Comparison of ENCODE assay signal across 8 cellular contexts in genomic region chr2:106192752-106193490, GRCh38. TPM values are rescaled to one million over a fixed set of nuclear protein-coding genes. Genes with fewer than 3 reads are reported as not detected.
A peak's percentile ranks its signal among the peaks of the same experiment; 100 is the strongest.
DNase-seq lines count a peak whose midpoint lies in the region; ATAC-seq lines count a peak whose summit lies in the region.

No MANE protein-coding gene starts in this region.

- peak; percentile 48 for ATAC-seq in GM21529 (IDR thresholded peaks at IDR 0.05; ENCODE audit: unreplicated experiment)
- ATAC-seq in activated naive CD8-positive, alpha-beta T cell treated with anti-CD3 and anti-CD28 coated beads, Interleukin-2, amount 50 U/mL, for 24 hours, result peak; percentile 83
- no peak for ATAC-seq in GM19467 (IDR thresholded peaks at IDR 0.05; ENCODE audit: unreplicated experiment)

- DNase-seq in SJCRH30, result peak; percentile 66 to 77
- DNase-seq in activated naive CD8-positive, alpha-beta T cell treated with anti-CD3 and anti-CD28 coated beads, Interleukin-2, amount 50 U/mL, for 24 hours, result peak; percentile 61
- DNase-seq in iPS-NIHi11 (ENCODE audit: low spot score), result peak; percentile 42
- peak; percentile 75 for DNase-seq in stimulated activated CD4-positive, alpha-beta T cell treated with anti-CD3 and anti-CD28 coated beads, Interleukin-15, amount 100 ng/mL, for 24 hours

- peak overlapping the region; percentile 81 for H3K4me3 ChIP-seq in HUES64 (ENCODE audit: low read length)
- H3K4me3 ChIP-seq in SJCRH30, result peak overlapping the region; percentile 95

- peak overlapping the region; percentile 61 for H3K9ac ChIP-seq in ES-I3 (ENCODE audit: low read depth, low read length)
- peak overlapping the region; percentile 78 for H3K9ac ChIP-seq in HUES64 (ENCODE audit: low read depth, low read length)

- peak overlapping the region; percentile 85 for H3K4me3 Mint-ChIP-seq in activated naive CD8-positive, alpha-beta T cell treated with anti-CD3 and anti-CD28 coated beads, Interleukin-2, amount 50 U/mL, for 24 hours

- peaks cover 4% of the 10 kb centered on the region for H3K27me3 Mint-ChIP-seq in activated naive CD8-positive, alpha-beta T cell treated with anti-CD3 and anti-CD28 coated beads, Interleukin-2, amount 50 U/mL, for 24 hours

- H3K4me1 ChIP-seq in ES-I3 (ENCODE audit: insufficient read depth, low read length) (peaks cover 25% of the 10 kb centered on the region), HUES64 (ENCODE audit: insufficient read depth, low read length) (peaks cover 35% of the 10 kb centered on the region), SJCRH30 (peaks cover 27% of the 10 kb centered on the region)

- WGBS in HUES64, result 6% methylated on average over 14 of the region's 14 CpGs

- 0 out of 2 replicates have a peak, but pooled peaks cover 2% of the 10 kb centered on the region for H3K36me3 ChIP-seq in ES-I3 (ENCODE audit: insufficient read depth, low read length)
- no peaks in the 10 kb centered on the region for H3K36me3 ChIP-seq in HUES64 (ENCODE audit: insufficient read depth, low read length)
- peaks cover 3% of the 10 kb centered on the region for H3K36me3 ChIP-seq in SJCRH30

- H3K4me1 Mint-ChIP-seq in activated naive CD8-positive, alpha-beta T cell treated with anti-CD3 and anti-CD28 coated beads, Interleukin-2, amount 50 U/mL, for 24 hours, result peaks cover 59% of the 10 kb centered on the region

- H3K27me3 ChIP-seq in HUES64 (ENCODE audit: insufficient read depth, low read length), result peaks cover 7% of the 10 kb centered on the region; the same call in 1 of the 2 replicates
- H3K27me3 ChIP-seq in SJCRH30, result no peaks in the 10 kb centered on the region

- H3K9me3 Mint-ChIP-seq in activated naive CD8-positive, alpha-beta T cell treated with anti-CD3 and anti-CD28 coated beads, Interleukin-2, amount 50 U/mL, for 24 hours, result no peaks in the 10 kb centered on the region

- H3K9me3 ChIP-seq in ES-I3 (ENCODE audit: control insufficient read depth, insufficient read depth, low read length) (no peaks in the 10 kb centered on the region), HUES64 (ENCODE audit: insufficient read depth, low read depth, low read length) (no peaks in the 10 kb centered on the region), SJCRH30 (replicated peaks) (no peaks in the 10 kb centered on the region)

- peak overlapping the region; percentile 82 for H3K27ac Mint-ChIP-seq in activated naive CD8-positive, alpha-beta T cell treated with anti-CD3 and anti-CD28 coated beads, Interleukin-2, amount 50 U/mL, for 24 hours

- H3K27ac ChIP-seq in HUES64 (ENCODE audit: low read depth, low read length), result no peak overlapping the region
- H3K27ac ChIP-seq in SJCRH30, result peak overlapping the region; percentile 55

- peaks cover 11% of the 10 kb centered on the region for H3K36me3 Mint-ChIP-seq in activated naive CD8-positive, alpha-beta T cell treated with anti-CD3 and anti-CD28 coated beads, Interleukin-2, amount 50 U/mL, for 24 hours (ENCODE audit: low read depth)

RNA-seq across cellular contexts. Expression of gene UXS1, which starts 1.2 kb away (rescaled TPM):
- 46.2 TPM for polyA plus RNA-seq in HUES64 (2013, experiment 1 of 2)
- 46.5 TPM for polyA plus RNA-seq in HUES64 (2013, experiment 2 of 2)
- total RNA-seq in SJCRH30 (2014; rRNA removed; shearing (Covaris generic)), result 47.3 and 48.8 TPM in 2 replicates
